In the genomic region with DNA sequence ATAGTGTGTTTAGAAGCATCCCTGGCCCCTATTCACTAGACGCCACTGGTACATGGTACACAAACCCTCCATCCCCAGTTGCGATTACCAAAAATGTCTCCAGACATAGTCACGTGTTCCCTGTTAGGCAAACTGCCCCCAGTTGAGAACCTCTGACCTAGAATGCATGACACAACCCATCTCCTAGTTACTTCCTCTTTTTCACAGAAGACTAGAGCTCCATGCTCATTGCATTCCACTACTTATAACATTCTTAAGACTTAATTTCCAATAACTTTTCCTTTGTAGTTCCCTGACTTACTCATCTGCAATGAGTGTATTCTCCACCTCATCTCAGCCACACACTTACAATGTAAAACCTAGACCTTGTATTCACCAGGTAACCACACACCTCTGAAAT, we compare ENCODE assay signal across 1 cellular context.
TF ChIP-seq lines count a peak whose summit lies in the region.

No MANE protein-coding gene starts in this region.

TF ChIP-seq in K562, 482 proteins besides CTCF, POLR2A, EP300 and RAD21 (continued from another document and continues in another):
- TF ChIP-seq, protein P1, sequence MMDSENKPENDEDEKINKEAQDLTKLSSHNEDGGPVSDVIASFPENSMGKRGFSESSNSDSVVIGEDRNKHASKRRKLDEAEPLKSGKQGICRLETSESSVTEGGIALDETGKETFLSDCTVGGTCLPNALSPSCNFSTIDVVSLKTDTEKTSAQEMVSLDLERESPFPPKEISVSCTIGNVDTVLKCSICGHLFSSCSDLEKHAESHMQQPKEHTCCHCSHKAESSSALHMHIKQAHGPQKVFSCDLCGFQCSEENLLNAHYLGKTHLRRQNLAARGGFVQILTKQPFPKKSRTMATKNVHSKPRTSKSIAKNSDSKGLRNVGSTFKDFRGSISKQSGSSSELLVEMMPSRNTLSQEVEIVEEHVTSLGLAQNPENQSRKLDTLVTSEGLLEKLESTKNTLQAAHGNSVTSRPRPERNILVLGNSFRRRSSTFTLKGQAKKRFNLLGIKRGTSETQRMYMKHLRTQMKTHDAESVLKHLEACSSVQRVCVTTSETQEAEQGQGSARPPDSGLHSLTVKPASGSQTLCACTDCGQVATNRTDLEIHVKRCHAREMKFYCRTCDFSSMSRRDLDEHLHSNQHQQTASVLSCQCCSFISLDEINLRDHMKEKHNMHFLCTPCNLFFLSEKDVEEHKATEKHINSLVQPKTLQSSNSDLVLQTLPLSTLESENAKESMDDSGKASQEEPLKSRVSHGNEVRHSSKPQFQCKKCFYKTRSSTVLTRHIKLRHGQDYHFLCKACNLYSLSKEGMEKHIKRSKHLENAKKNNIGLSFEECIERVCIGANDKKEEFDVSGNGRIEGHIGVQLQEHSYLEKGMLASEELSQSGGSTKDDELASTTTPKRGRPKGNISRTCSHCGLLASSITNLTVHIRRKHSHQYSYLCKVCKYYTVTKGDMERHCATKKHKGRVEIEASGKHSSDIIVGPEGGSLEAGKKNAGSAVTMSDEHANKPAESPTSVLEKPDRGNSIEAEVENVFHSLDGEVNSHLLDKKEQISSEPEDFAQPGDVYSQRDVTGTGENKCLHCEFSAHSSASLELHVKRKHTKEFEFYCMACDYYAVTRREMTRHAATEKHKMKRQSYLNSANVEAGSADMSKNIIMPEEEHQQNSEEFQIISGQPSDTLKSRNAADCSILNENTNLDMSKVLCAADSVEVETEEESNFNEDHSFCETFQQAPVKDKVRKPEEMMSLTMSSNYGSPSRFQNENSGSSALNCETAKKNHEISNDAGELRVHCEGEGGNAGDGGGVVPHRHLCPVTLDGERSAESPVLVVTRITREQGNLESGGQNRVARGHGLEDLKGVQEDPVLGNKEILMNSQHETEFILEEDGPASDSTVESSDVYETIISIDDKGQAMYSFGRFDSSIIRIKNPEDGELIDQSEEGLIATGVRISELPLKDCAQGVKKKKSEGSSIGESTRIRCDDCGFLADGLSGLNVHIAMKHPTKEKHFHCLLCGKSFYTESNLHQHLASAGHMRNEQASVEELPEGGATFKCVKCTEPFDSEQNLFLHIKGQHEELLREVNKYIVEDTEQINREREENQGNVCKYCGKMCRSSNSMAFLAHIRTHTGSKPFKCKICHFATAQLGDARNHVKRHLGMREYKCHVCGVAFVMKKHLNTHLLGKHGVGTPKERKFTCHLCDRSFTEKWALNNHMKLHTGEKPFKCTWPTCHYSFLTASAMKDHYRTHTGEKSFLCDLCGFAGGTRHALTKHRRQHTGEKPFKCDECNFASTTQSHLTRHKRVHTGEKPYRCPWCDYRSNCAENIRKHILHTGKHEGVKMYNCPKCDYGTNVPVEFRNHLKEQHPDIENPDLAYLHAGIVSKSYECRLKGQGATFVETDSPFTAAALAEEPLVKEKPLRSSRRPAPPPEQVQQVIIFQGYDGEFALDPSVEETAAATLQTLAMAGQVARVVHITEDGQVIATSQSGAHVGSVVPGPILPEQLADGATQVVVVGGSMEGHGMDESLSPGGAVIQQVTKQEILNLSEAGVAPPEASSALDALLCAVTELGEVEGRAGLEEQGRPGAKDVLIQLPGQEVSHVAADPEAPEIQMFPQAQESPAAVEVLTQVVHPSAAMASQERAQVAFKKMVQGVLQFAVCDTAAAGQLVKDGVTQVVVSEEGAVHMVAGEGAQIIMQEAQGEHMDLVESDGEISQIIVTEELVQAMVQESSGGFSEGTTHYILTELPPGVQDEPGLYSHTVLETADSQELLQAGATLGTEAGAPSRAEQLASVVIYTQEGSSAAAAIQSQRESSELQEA (IDR thresholded peaks at IDR 0.05; ENCODE audit: low read depth): no peak
- TF ChIP-seq, protein P2, sequence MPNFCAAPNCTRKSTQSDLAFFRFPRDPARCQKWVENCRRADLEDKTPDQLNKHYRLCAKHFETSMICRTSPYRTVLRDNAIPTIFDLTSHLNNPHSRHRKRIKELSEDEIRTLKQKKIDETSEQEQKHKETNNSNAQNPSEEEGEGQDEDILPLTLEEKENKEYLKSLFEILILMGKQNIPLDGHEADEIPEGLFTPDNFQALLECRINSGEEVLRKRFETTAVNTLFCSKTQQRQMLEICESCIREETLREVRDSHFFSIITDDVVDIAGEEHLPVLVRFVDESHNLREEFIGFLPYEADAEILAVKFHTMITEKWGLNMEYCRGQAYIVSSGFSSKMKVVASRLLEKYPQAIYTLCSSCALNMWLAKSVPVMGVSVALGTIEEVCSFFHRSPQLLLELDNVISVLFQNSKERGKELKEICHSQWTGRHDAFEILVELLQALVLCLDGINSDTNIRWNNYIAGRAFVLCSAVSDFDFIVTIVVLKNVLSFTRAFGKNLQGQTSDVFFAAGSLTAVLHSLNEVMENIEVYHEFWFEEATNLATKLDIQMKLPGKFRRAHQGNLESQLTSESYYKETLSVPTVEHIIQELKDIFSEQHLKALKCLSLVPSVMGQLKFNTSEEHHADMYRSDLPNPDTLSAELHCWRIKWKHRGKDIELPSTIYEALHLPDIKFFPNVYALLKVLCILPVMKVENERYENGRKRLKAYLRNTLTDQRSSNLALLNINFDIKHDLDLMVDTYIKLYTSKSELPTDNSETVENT (CRISPR knock-in tag; IDR thresholded peaks at IDR 0.05): no peak
- TF ChIP-seq GATAD2A (IDR thresholded peaks at IDR 0.05) (no peak), E2F6 (IDR thresholded peaks at IDR 0.05; ENCODE audit: borderline replicate concordance in 1 of 2, extremely low read depth in 1 of 2, insufficient read depth in 1 of 2, insufficient read length in 1 of 2, low read depth in 1 of 2, low read length in 1 of 2, poor library complexity in 1 of 2, severe bottlenecking in 1 of 2) (peak in 1 of 2 experiments; percentile 10), ZNF23 (CRISPR knock-in tag; IDR thresholded peaks at IDR 0.05) (no peak), PML (IDR thresholded peaks at IDR 0.05; ENCODE audit: low read length) (no peak), BHLHE40 (IDR thresholded peaks at IDR 0.05; ENCODE audit: low read length) (peak; percentile 55; the same call in 1 of the 2 replicates), TAF1 (IDR thresholded peaks at IDR 0.05; ENCODE audit: control insufficient read depth, extremely low read depth, insufficient read depth, low read length, severe bottlenecking) (no peak), PHB (CRISPR knock-in tag; IDR thresholded peaks at IDR 0.05) (no peak), SAFB (IDR thresholded peaks at IDR 0.05; ENCODE audit: borderline replicate concordance, low read depth, low read length) (no peak), MCM5 (IDR thresholded peaks at IDR 0.05; ENCODE audit: low read depth) (no peak), KHSRP (IDR thresholded peaks at IDR 0.05) (no peak), CEBPB (tag; IDR thresholded peaks at IDR 0.05) (peak; percentile 81; the same call in 1 of the 2 replicates), SP1 (CRISPR knock-in tag; IDR thresholded peaks at IDR 0.05) (no peak), ZKSCAN3 (CRISPR knock-in tag; IDR thresholded peaks at IDR 0.05) (no peak), MCM2 (IDR thresholded peaks at IDR 0.05; ENCODE audit: low read depth) (no peak), RFX7 (CRISPR knock-in tag; IDR thresholded peaks at IDR 0.05) (no peak), EP400 (IDR thresholded peaks at IDR 0.05) (no peak), NR3C1 (CRISPR knock-in tag; IDR thresholded peaks at IDR 0.05) (no peak), BCOR (IDR thresholded peaks at IDR 0.05) (no peak), MYBL2 (IDR thresholded peaks at IDR 0.05; ENCODE audit: low read depth) (peak; percentile 60; the same call in 1 of the 2 replicates), MYBL2 (CRISPR knock-in tag; IDR thresholded peaks at IDR 0.05; ENCODE audit: borderline replicate concordance) (no peak), TSC22D4 (tag; IDR thresholded peaks at IDR 0.05) (no peak), EZH2 (IDR thresholded peaks at IDR 0.05; ENCODE audit: borderline replicate concordance, low read depth, low read length) (no peak), ZNF695 (CRISPR knock-in tag; IDR thresholded peaks at IDR 0.05) (no peak), DNMT1 (IDR thresholded peaks at IDR 0.05) (no peak), BRD9 (IDR thresholded peaks at IDR 0.05; ENCODE audit: low read depth, partially characterized antibody) (no peak), CREM (IDR thresholded peaks at IDR 0.05; ENCODE audit: low read depth) (no peak), CUX1 (CRISPR knock-in tag; IDR thresholded peaks at IDR 0.05) (no peak), POLR2AphosphoS5 (IDR thresholded peaks at IDR 0.05; ENCODE audit: control insufficient read depth, insufficient read depth, low read depth, low read length) (no peak), CBX3 (IDR thresholded peaks at IDR 0.05; ENCODE audit: borderline replicate concordance in 1 of 2, low read length in 2 of 2) (peak in 1 of 2 experiments; percentile 65; a peak in 1 of 3 replicates)
- TF ChIP-seq, protein P3, sequence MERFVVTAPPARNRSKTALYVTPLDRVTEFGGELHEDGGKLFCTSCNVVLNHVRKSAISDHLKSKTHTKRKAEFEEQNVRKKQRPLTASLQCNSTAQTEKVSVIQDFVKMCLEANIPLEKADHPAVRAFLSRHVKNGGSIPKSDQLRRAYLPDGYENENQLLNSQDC (CRISPR knock-in tag; IDR thresholded peaks at IDR 0.05): no peak
- TF ChIP-seq, protein P4, sequence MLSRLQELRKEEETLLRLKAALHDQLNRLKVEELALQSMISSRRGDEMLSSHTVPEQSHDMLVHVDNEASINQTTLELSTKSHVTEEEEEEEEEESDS (CRISPR knock-in tag; IDR thresholded peaks at IDR 0.05): no peak
- TF ChIP-seq, protein P5, sequence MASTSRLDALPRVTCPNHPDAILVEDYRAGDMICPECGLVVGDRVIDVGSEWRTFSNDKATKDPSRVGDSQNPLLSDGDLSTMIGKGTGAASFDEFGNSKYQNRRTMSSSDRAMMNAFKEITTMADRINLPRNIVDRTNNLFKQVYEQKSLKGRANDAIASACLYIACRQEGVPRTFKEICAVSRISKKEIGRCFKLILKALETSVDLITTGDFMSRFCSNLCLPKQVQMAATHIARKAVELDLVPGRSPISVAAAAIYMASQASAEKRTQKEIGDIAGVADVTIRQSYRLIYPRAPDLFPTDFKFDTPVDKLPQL (IDR thresholded peaks at IDR 0.05; ENCODE audit: extremely low read depth, insufficient read length): no peak
- TF ChIP-seq, protein P6, sequence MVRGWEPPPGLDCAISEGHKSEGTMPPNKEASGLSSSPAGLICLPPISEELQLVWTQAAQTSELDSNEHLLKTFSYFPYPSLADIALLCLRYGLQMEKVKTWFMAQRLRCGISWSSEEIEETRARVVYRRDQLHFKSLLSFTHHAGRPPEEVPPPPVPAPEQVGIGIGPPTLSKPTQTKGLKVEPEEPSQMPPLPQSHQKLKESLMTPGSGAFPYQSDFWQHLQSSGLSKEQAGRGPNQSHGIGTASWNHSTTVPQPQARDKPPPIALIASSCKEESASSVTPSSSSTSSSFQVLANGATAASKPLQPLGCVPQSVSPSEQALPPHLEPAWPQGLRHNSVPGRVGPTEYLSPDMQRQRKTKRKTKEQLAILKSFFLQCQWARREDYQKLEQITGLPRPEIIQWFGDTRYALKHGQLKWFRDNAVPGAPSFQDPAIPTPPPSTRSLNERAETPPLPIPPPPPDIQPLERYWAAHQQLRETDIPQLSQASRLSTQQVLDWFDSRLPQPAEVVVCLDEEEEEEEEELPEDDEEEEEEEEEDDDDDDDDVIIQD (CRISPR knock-in tag; IDR thresholded peaks at IDR 0.05): no peak
- TF ChIP-seq, protein P7, sequence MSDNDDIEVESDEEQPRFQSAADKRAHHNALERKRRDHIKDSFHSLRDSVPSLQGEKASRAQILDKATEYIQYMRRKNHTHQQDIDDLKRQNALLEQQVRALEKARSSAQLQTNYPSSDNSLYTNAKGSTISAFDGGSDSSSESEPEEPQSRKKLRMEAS (CRISPR knock-in tag; IDR thresholded peaks at IDR 0.05): peak; percentile 18; the same call in 1 of the 2 replicates
- TF ChIP-seq, protein P8, sequence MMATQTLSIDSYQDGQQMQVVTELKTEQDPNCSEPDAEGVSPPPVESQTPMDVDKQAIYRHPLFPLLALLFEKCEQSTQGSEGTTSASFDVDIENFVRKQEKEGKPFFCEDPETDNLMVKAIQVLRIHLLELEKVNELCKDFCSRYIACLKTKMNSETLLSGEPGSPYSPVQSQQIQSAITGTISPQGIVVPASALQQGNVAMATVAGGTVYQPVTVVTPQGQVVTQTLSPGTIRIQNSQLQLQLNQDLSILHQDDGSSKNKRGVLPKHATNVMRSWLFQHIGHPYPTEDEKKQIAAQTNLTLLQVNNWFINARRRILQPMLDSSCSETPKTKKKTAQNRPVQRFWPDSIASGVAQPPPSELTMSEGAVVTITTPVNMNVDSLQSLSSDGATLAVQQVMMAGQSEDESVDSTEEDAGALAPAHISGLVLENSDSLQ (IDR thresholded peaks at IDR 0.05): no peak
- TF ChIP-seq, protein P9, sequence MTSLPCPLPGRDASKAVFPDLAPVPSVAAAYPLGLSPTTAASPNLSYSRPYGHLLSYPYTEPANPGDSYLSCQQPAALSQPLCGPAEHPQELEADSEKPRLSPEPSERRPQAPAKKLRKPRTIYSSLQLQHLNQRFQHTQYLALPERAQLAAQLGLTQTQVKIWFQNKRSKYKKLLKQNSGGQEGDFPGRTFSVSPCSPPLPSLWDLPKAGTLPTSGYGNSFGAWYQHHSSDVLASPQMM (CRISPR knock-in tag; IDR thresholded peaks at IDR 0.05): no peak
